ENCODE assay signal across 2 cellular contexts in the genomic region with DNA sequence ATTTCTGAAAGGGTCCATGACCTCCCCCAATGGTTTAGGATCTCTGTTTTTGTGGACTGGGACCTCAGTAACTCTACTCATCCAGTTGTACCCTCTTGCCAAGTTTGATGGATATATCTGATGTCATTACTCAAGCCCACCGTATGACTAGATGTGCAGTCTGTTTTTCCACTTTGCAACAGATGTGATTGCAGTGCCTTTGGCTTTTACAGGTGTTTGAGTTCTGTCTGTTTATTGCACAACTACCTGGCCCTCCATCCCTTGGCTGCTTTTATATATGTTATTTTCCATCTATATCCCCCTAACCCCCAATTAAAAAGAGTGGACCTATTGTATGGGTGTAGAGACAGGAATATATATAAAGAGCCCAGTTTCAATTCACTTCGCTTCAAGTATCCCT.
TF ChIP-seq lines count a peak whose summit lies in the region.

No MANE protein-coding gene starts in this region.

TF ChIP-seq in IMR-90, 13 proteins besides CTCF, POLR2A, EP300 and RAD21:
- peak; percentile 38; the same call in 1 of the 2 replicates for TF ChIP-seq CEBPB (IDR thresholded peaks at IDR 0.05; ENCODE audit: low read depth, low read length)
- no peak for TF ChIP-seq RCOR1 (IDR thresholded peaks at IDR 0.05; ENCODE audit: insufficient replicate concordance, low read length)

TF ChIP-seq in K562, 482 proteins besides CTCF, POLR2A, EP300 and RAD21:
- peak; percentile 49; the same call in 1 of the 2 replicates for TF ChIP-seq CEBPB (tag; IDR thresholded peaks at IDR 0.05)
- no peak for TF ChIP-seq SP1 (CRISPR knock-in tag; IDR thresholded peaks at IDR 0.05)
- TF ChIP-seq, protein P1, sequence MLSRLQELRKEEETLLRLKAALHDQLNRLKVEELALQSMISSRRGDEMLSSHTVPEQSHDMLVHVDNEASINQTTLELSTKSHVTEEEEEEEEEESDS (CRISPR knock-in tag; IDR thresholded peaks at IDR 0.05) = no peak
- no peak for TF ChIP-seq SAP30 (IDR thresholded peaks at IDR 0.05; ENCODE audit: borderline replicate concordance, insufficient read depth, low read depth, low read length, poor library complexity, severe bottlenecking)
- TF ChIP-seq, protein P2, sequence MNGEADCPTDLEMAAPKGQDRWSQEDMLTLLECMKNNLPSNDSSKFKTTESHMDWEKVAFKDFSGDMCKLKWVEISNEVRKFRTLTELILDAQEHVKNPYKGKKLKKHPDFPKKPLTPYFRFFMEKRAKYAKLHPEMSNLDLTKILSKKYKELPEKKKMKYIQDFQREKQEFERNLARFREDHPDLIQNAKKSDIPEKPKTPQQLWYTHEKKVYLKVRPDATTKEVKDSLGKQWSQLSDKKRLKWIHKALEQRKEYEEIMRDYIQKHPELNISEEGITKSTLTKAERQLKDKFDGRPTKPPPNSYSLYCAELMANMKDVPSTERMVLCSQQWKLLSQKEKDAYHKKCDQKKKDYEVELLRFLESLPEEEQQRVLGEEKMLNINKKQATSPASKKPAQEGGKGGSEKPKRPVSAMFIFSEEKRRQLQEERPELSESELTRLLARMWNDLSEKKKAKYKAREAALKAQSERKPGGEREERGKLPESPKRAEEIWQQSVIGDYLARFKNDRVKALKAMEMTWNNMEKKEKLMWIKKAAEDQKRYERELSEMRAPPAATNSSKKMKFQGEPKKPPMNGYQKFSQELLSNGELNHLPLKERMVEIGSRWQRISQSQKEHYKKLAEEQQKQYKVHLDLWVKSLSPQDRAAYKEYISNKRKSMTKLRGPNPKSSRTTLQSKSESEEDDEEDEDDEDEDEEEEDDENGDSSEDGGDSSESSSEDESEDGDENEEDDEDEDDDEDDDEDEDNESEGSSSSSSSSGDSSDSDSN (IDR thresholded peaks at IDR 0.05; ENCODE audit: borderline replicate concordance in 1 of 2, low read depth in 2 of 2, low read length in 2 of 2) = no peak
